30 cellular contexts compared by ENCODE assay signal in the genomic region with DNA sequence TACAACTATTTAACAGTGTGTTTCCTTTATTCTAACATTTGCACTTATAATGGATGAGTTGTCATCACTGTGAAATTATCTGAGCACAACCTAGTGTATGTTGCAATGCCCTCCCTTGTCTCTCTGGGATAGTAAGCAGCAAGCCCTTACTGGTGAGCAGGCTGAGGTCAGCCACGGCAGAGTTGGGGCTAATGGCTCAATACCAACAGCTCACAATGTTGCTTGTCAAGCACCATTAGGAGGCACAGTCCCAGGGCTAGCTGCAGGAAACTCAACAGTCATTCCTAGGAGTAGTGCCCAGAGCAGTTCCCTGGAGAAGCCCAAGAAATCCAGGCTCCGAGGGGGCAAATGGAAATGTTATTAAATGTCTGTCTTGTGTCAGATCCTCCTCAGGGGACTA.
"Had no signal": no experiment of that assay in that cellular context is flagged by ENCODE, and none has a peak within 500 bp of the region (broad histone marks: within the 10 kb centered on the region; RNA-seq: fewer than 3 reads in every experiment).

No MANE protein-coding gene starts in this region.

- ATAC-seq: activated CD4-positive, CD25-positive, alpha-beta regulatory T cell treated with anti-CD3 and anti-CD28 coated beads, Interleukin-2, amount 50 U/mL, for 24 hours; activated CD8-positive, alpha-beta T cell treated with anti-CD3 and anti-CD28 coated beads for 36 hours; activated T-cell treated with anti-CD3 and anti-CD28 coated beads, Interleukin-2, amount 50 U/mL, for 4 hours; activated T-helper 17 cell treated with anti-CD3 and anti-CD28 coated beads, Interleukin-2, amount 50 U/mL, for 72 hours; effector memory CD8-positive, alpha-beta T cell; heart left ventricle; T-helper 17 cell had no signal

- H3K4me1 ChIP-seq: heart left ventricle had no signal

- FAIRE-seq: astrocyte, colon had no signal

- H3K27ac ChIP-seq: brain microvascular endothelial cell, epithelial cell of prostate, heart left ventricle, WERI-Rb-1 had no signal

- H3K27me3 ChIP-seq: brain microvascular endothelial cell, heart left ventricle had no signal

- H3K4me3 ChIP-seq: heart left ventricle had no signal

- H3K36me3 ChIP-seq: brain microvascular endothelial cell, heart left ventricle, WERI-Rb-1 had no signal

- DNase-seq: activated B cell treated with CpG ODN at 0.5 μM for 24 hours; activated CD4-positive, alpha-beta T cell treated with anti-CD3 and anti-CD28 coated beads for 48 hours; activated CD4-positive, alpha-beta T cell treated with anti-CD3 and anti-CD28 coated beads, Interleukin-2, amount 50 U/mL, for 1 hour; activated CD4-positive, alpha-beta T cell treated with anti-CD3 and anti-CD28 coated beads, Interleukin-2, amount 50 U/mL, for 48 hours; activated CD8-positive, alpha-beta memory T cell treated with anti-CD3 and anti-CD28 coated beads for 24 hours; activated CD8-positive, alpha-beta T cell treated with anti-CD3 and anti-CD28 coated beads for 36 hours; activated effector memory CD4-positive, alpha-beta T cell treated with Interleukin-2 at 50 U/mL for 16 hours; activated gamma-delta T cell treated with Interleukin-2 at 50 U/mL for 16 hours; activated naive CD4-positive, alpha-beta T cell treated with anti-CD3 and anti-CD28 coated beads, Interleukin-2, amount 50 U/mL, for 16 hours; activated naive CD4-positive, alpha-beta T cell treated with Interleukin-2 at 50 U/mL for 16 hours; activated T-cell treated with anti-CD3 and anti-CD28 coated beads, Interleukin-2, amount 50 U/mL, for 4 hours; amniotic stem cell; brain microvascular endothelial cell; caudate nucleus; cortex of kidney; dermis blood vessel endothelial cell; effector CD4-positive, alpha-beta T cell; effector memory CD8-positive, alpha-beta T cell; foreskin melanocyte; glutamatergic neuron; heart left ventricle; T-helper 1 cell; T-helper 17 cell; T1000; WERI-Rb-1 had no signal
